ENCODE assay signal across 8 cellular contexts in the genomic region with DNA sequence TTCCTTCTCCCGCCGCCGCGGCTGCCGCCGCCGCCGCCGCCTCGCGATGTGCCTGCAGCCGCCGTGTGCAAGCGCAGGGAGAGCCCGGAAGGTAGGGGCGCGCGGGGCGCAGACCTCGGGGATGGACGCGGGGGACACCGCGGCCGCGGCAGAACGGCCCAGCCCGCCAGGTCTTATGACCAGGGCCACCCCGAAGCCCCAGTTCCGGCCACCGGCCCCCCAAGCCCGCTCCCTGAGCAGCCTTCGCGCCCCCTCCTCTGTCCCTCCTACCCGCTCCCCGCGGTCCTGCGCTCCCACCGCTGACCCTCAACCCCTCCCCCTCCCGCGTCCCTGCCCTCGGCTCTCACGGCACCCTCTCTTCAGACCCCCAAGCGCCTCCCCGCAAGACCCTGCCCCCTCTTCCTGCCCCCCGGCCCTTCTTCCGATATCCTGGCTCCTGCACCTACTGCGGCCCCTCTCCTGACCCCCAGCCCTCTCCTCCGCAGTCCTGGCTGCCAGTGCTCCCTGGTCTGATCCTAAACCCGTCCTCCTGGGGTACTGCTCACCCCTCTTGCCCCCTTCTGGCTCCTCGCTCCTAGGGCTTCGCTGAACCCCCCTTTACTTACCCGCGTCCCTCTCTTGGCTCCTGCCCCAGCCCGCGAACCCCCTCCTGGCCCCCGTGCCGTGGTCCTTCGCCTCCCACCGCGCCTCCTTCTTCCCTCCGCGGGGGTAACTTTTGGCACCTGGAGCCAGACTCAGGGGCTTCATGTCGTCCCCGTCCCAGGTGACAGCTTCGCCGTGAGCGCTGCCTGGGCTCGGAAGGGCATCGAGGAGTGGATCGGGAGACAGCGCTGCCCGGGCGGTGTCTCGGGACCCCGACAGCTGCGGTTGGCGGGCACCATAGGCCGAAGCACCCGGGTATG. TPM values are rescaled to one million over a fixed set of nuclear protein-coding genes. Genes with fewer than 3 reads are reported as not detected.
DNase-seq lines count a peak whose midpoint lies in the region; ATAC-seq, FAIRE-seq and TF ChIP-seq lines count a peak whose summit lies in the region.

No MANE protein-coding gene starts in this region.

- no peak for FAIRE-seq in HepG2 (lab: Jason Lieb, UNC)

- H3K4me3 ChIP-seq in GM06990 (replicated peaks; ENCODE audit: low read depth, low read length), result peak overlapping the region; percentile 50
- H3K4me3 ChIP-seq in ascending aorta, result peak overlapping the region; percentile 67 to 82
- H3K4me3 ChIP-seq in HepG2 (replicated peaks in 1 of 3; ENCODE audit: insufficient read depth in 1 of 3, low read depth in 2 of 3, low read length in 3 of 3), result peak overlapping the region; percentile 93 to 100 (median 98)

- peaks cover 35% of the 10 kb centered on the region for H3K4me1 Mint-ChIP-seq in stimulated activated naive CD8-positive, alpha-beta T cell treated with anti-CD3 and anti-CD28 coated beads, Interleukin-15, amount 100 ng/mL, for 72 hours

- peak overlapping the region; percentile 90 for H3K9ac ChIP-seq in HepG2 (ENCODE audit: insufficient read depth, low read depth, low read length)

- peaks cover 6 to 7% of the 10 kb centered on the region in 2 donors for H3K9me3 Mint-ChIP-seq in stimulated activated naive CD8-positive, alpha-beta T cell treated with anti-CD3 and anti-CD28 coated beads, Interleukin-15, amount 100 ng/mL, for 72 hours

- TF ChIP-seq POLR2A in HepG2 (IDR thresholded peaks at IDR 0.05; ENCODE audit: insufficient read depth in 1 of 2, low read depth in 2 of 2, low read length in 2 of 2), result peak in 1 of 2 experiments; percentile 34; a peak in 1 of 4 replicates

- in situ Hi-C loops in HepG2 (cut with HindIII; ENCODE audit: extremely low pct_ligation_motif_present, low pct_unique_long_range_greater_than_20kb), result loop anchor here (5.0 kb wide), 2 partner anchors 82 to 177 kb away; no protein-coding TSS in a partner anchor

- BruUV-seq in HepG2 (replicated peaks; lab: Mats Ljungman, UMichigan), result no TSS peak

- peaks cover 50% of the 10 kb centered on the region for H4K20me1 ChIP-seq in HepG2 (ENCODE audit: insufficient read depth, low read length)

- peak; percentile 37 for DNase-seq in GM06990 (ENCODE audit: extremely low read depth, insufficient read length)
- peak; percentile 24 for DNase-seq in M059J (ENCODE audit: low read depth)
- no peak for DNase-seq in ascending aorta (ENCODE audit: low spot score in 2 of 2)
- DNase-seq in HepG2 (ENCODE audit: low spot score), result no peak
- peak in 1 of 2 donors; percentile 3 for DNase-seq in stimulated activated naive CD8-positive, alpha-beta T cell treated with anti-CD3 and anti-CD28 coated beads, Interleukin-15, amount 100 ng/mL, for 72 hours
- DNase-seq in NCI-H2081 treated with DMSO at 0.1 percent for 48 hours (lab: John Stamatoyannopoulos, UW), result no peak
- no peak for DNase-seq in SHP77 treated with DMSO at 0.1 percent for 48 hours (lab: John Stamatoyannopoulos, UW)

- H3K27me3 ChIP-seq in GM06990 (replicated peaks; ENCODE audit: control insufficient read depth, insufficient read depth, low read length) (peaks cover 4% of the 10 kb centered on the region; the same call in 1 of the 2 replicates), ascending aorta (no peaks in the 10 kb centered on the region), HepG2 (ENCODE audit: control insufficient read depth in 1 of 2, insufficient read depth in 2 of 2, low read length in 2 of 2) (peaks cover 0 to 6% of the 10 kb centered on the region in 2 experiments; a peak in 1 of 5 replicates)

- peak overlapping the region; percentile 89 for H3K4me2 ChIP-seq in HepG2 (ENCODE audit: low read depth, low read length)

- peak overlapping the region in 1 of 2 donors; percentile 79 for H3K27ac Mint-ChIP-seq in stimulated activated naive CD8-positive, alpha-beta T cell treated with anti-CD3 and anti-CD28 coated beads, Interleukin-15, amount 100 ng/mL, for 72 hours

- under 1% methylated on average over 57 of the region's 80 CpGs for WGBS in HepG2 (ENCODE audit: low lambda C conversion rate)

- no peak for TF ChIP-seq RAD21 in HepG2 (CRISPR knock-in tag; IDR thresholded peaks at IDR 0.05)

- H3K36me3 ChIP-seq in GM06990 (ENCODE audit: control insufficient read depth, insufficient read depth, low read length), result no peaks in the 10 kb centered on the region
- H3K36me3 ChIP-seq in ascending aorta, result no peaks in the 10 kb centered on the region
- H3K36me3 ChIP-seq in HepG2 (replicated peaks in 1 of 2; ENCODE audit: control insufficient read depth in 1 of 2, insufficient read depth in 2 of 2, low read length in 2 of 2), result peaks cover 14 to 41% of the 10 kb centered on the region in 2 experiments

- H3K79me2 ChIP-seq in HepG2 (ENCODE audit: insufficient read depth, low read length), result peaks cover 57% of the 10 kb centered on the region

- ATAC-seq in GM21723 (IDR thresholded peaks at IDR 0.05; ENCODE audit: unreplicated experiment) (peak; percentile 56), HepG2 (no peak)
- peak; percentile 57 for ATAC-seq in stimulated activated naive CD8-positive, alpha-beta T cell treated with anti-CD3 and anti-CD28 coated beads, Interleukin-15, amount 100 ng/mL, for 72 hours

- H3K4me3 Mint-ChIP-seq in stimulated activated naive CD8-positive, alpha-beta T cell treated with anti-CD3 and anti-CD28 coated beads, Interleukin-15, amount 100 ng/mL, for 72 hours, result peak overlapping the region; percentile 83 to 84

- CTCF ChIA-PET in HepG2 (lab: Yijun Ruan, JAX; ENCODE audit: low intra/inter-chr PET ratio, low total read pairs), result no interaction called here

- H3K27ac ChIP-seq in ascending aorta, result peak overlapping the region; percentile 71 to 82
- H3K27ac ChIP-seq in HepG2 (ENCODE audit: extremely low read length, insufficient read depth, low read length), result peak overlapping the region; percentile 74

- H2AFZ ChIP-seq in HepG2 (ENCODE audit: low read length), result no peak overlapping the region

- intact Hi-C loops in ascending aorta (cut with DNase I) (loop anchor here (1.0 to 2.0 kb wide), 7 partner anchors 36 to 396 kb away; a partner anchor contains a TSS), HepG2 (cut with micrococcal nuclease; ENCODE audit: unreplicated experiment) (loop anchor here (2.0 to 5.0 kb wide), 2 partner anchors 42 to 176 kb away; no protein-coding TSS in a partner anchor)

- H3K4me1 ChIP-seq in ascending aorta (peaks cover 2 to 19% of the 10 kb centered on the region in 2 donors), HepG2 (ENCODE audit: insufficient read depth, low read length) (peaks cover 67% of the 10 kb centered on the region)

- TF ChIP-seq CTCF in GM06990 (IDR thresholded peaks at IDR 0.05; ENCODE audit: insufficient read depth, low read length, poor library complexity, severe bottlenecking) (no peak), ascending aorta (IDR thresholded peaks at IDR 0.05) (no peak), HepG2 (CRISPR knock-in tag; IDR thresholded peaks at IDR 0.05) (no peak)

- TF ChIP-seq EP300 in HepG2 (IDR thresholded peaks at IDR 0.05; ENCODE audit: low read depth in 2 of 2, low read length in 2 of 2), result no peak; a peak in 1 of 4 replicates
- TF ChIP-seq EP300 in HepG2 (CRISPR knock-in tag; IDR thresholded peaks at IDR 0.05; ENCODE audit: borderline replicate concordance), result no peak

- POLR2A ChIA-PET in HepG2 (lab: Yijun Ruan, JAX), result interaction anchor here (0.8 to 3.5 kb wide), 30 partner anchors 9 to 182 kb away, joined by 3 to 69 read pairs (median 5); no protein-coding TSS in a partner anchor

- peaks cover 25% of the 10 kb centered on the region for H3K27me3 Mint-ChIP-seq in stimulated activated naive CD8-positive, alpha-beta T cell treated with anti-CD3 and anti-CD28 coated beads, Interleukin-15, amount 100 ng/mL, for 72 hours

- H3K9me3 ChIP-seq in ascending aorta (no peaks in the 10 kb centered on the region), HepG2 (ENCODE audit: low read length) (no peaks in the 10 kb centered on the region)

TF ChIP-seq in HepG2, 621 proteins besides CTCF, POLR2A, EP300 and RAD21 (continues in another document):
- 0 out of 2 replicates have a peak, but pooled peaks have one; percentile 10 for TF ChIP-seq ZSCAN30 (CRISPR knock-in tag; IDR thresholded peaks at IDR 0.05)
- no peak for TF ChIP-seq ZFP82 (CRISPR knock-in tag; IDR thresholded peaks at IDR 0.05; ENCODE audit: borderline replicate concordance)

RNA-seq across cellular contexts. Expression of a gene that starts 0.7 kb away (rescaled TPM):
- total RNA-seq in M059J (2014; rRNA removed; shearing (Covaris generic)), result 0.37 and 1.0 TPM in 2 replicates
- total RNA-seq in ascending aorta (33.2 TPM), HepG2 (2016; rRNA removed; fragmentation: Illumina TruSeq; extraction: Trizol) (59.0 and 70.4 TPM in 2 replicates)
- 19.9 and 25.5 TPM in 2 replicates for total RNA-seq in HepG2 (2016; cell fraction: cytosol; rRNA removed; fragmentation: Illumina TruSeq; extraction: Trizol; ENCODE audit: low read depth)
- total RNA-seq in HepG2 (2016; cell fraction: insoluble cytoplasmic fraction; rRNA removed; fragmentation: Illumina TruSeq; extraction: Trizol), result 50.0 and 70.7 TPM in 2 replicates
- total RNA-seq in HepG2 (2016; cell fraction: membrane; rRNA removed; fragmentation: Illumina TruSeq; extraction: Trizol), result 136 and 148 TPM in 2 replicates
- total RNA-seq in HepG2 (2016; cell fraction: nucleus; rRNA removed; fragmentation: Illumina TruSeq; extraction: Trizol), result 61.9 and 70.6 TPM in 2 replicates
- polyA plus RNA-seq in HepG2 (2011; rRNA removed), result 86.1 and 121 TPM in 2 replicates
- polyA plus RNA-seq in HepG2 (2011; cell fraction: cytosol; rRNA removed), result 22.3 and 49.7 TPM in 2 replicates
- 150 and 275 TPM in 2 replicates for polyA plus RNA-seq in HepG2 (2011; cell fraction: nucleus; rRNA removed)
- 58.7 and 76.3 TPM in 2 replicates for polyA plus RNA-seq in HepG2 (2012)
- 106 and 127 TPM in 2 replicates for polyA plus RNA-seq in HepG2 (2016; cell fraction: cytosol; fragmentation: Illumina TruSeq; extraction: Trizol; ENCODE audit: low read depth)
- 95.8 and 124 TPM in 2 replicates for polyA plus RNA-seq in HepG2 (2016; cell fraction: insoluble cytoplasmic fraction; fragmentation: Illumina TruSeq; extraction: Trizol; ENCODE audit: low read depth)
- polyA plus RNA-seq in HepG2 (2016; cell fraction: membrane; fragmentation: Illumina TruSeq; extraction: Trizol; ENCODE audit: low read depth), result 156 and 170 TPM in 2 replicates
- 155 and 169 TPM in 2 replicates for polyA plus RNA-seq in HepG2 (2016; cell fraction: nucleus; fragmentation: Illumina TruSeq; extraction: Trizol; ENCODE audit: insufficient read depth, low read depth)
- 0.02 and 110 TPM in 2 replicates for polyA minus RNA-seq in HepG2 (2011; rRNA and poly(A)+ RNA removed; ENCODE audit: low replicate concordance)
- 14.3 and 28.8 TPM in 2 replicates for polyA minus RNA-seq in HepG2 (2011; cell fraction: cytosol; rRNA and poly(A)+ RNA removed)
- polyA minus RNA-seq in HepG2 (2011; cell fraction: nucleus; rRNA and poly(A)+ RNA removed), result 43.1 and 57.6 TPM in 2 replicates

Comparison
In these comparisons a context has a peak if more than half of its experiments do, and no peak if none do; other contexts are left out.
1. DNase-seq: peak in GM06990 (single experiment) and M059J (single experiment); none in ascending aorta (0 of 2), HepG2 (single experiment), NCI-H2081 treated with DMSO at 0.1 percent for 48 hours (single experiment) and SHP77 treated with DMSO at 0.1 percent for 48 hours (single experiment).
2. RNA of a gene that starts 0.7 kb away (total RNA-seq): 19.9 to 148 TPM in HepG2 and 33.2 TPM in ascending aorta (single experiment); 0.37 to 1.0 TPM in M059J; every median in the first group is over 10 times any median in the second.
3. Peak in every context shown above with its lines, with median percentiles within 50 percentile points of each other: H3K4me3 ChIP-seq.